ENCODE assay signal across 17 cellular contexts in genomic region chr15:91150492-91151160, GRCh38. TPM values are rescaled to one million over a fixed set of nuclear protein-coding genes. Genes with fewer than 3 reads are reported as not detected.
"Had no signal": no experiment of that assay in that cellular context is flagged by ENCODE, and none has a peak within 500 bp of the region (broad histone marks: within the 10 kb centered on the region; RNA-seq: fewer than 3 reads in every experiment).

No MANE protein-coding gene starts in this region.

- ATAC-seq: activated CD4-positive, alpha-beta T cell treated with anti-CD3 and anti-CD28 coated beads for 36 hours; activated CD8-positive, alpha-beta memory T cell treated with anti-CD3 and anti-CD28 coated beads, Interleukin-2, amount 10 ng/mL, durations not matched to agents 7 days and 5 days; stimulated activated memory B cell treated with anti-CD40 and anti-IgM and Interleukin-4, amounts not matched to agents 10 μg/mL and 1 μg/mL and 100 μg/mL, for 72 hours had no signal

- H3K36me3 ChIP-seq: cardiac muscle cell, colonic mucosa, prostate gland, sigmoid colon, thyroid gland had no signal

- DNase-seq: activated CD4-positive, alpha-beta memory T cell treated with anti-CD3 and anti-CD28 coated beads for 36 hours; activated CD4-positive, alpha-beta T cell treated with anti-CD3 and anti-CD28 coated beads for 36 hours; activated CD8-positive, alpha-beta memory T cell treated with anti-CD3 and anti-CD28 coated beads, Interleukin-2, amount 10 ng/mL, durations not matched to agents 7 days and 5 days; activated naive CD4-positive, alpha-beta T cell treated with anti-CD3 and anti-CD28 coated beads, Interleukin-2, amount 10 ng/mL, durations not matched to agents 7 days and 5 days; activated T-cell treated with anti-CD3 and anti-CD28 coated beads, Interleukin-2, amount 50 U/mL, for 1 hour; colonic mucosa; islet precursor cell; midbrain; sigmoid colon; stimulated activated CD4-positive, alpha-beta T cell treated with anti-CD3 and anti-CD28 coated beads, Interleukin-2, amount 100 ng/mL, for 48 hours; thyroid gland had no signal

- H3K4me1 ChIP-seq: colonic mucosa, prostate gland, sigmoid colon, thyroid gland had no signal

- H3K27me3 ChIP-seq: cardiac muscle cell, colonic mucosa, thyroid gland had no signal

- H3K9me3 ChIP-seq: colonic mucosa, prostate gland, sigmoid colon, thyroid gland had no signal

- H3K4me3 ChIP-seq: cardiac muscle cell, colonic mucosa, lung, prostate gland, sigmoid colon, thyroid gland had no signal

- H3K27ac ChIP-seq: cardiac muscle cell, colonic mucosa, prostate gland, sigmoid colon, thyroid gland had no signal

RNA-seq across cellular contexts. Expression of gene SV2B, which starts 50.6 kb away (rescaled TPM):
- total RNA-seq: activated CD8-positive, alpha-beta memory T cell treated with anti-CD3 and anti-CD28 coated beads, Interleukin-2, amount 10 ng/mL, durations not matched to agents 7 days and 5 days; astrocyte; myocyte had no signal
